In genomic region chr16:67653131-67654068, GRCh38 we compare ENCODE assay signal across 1 cellular context.
A peak's percentile ranks its signal among the peaks of the same experiment; 100 is the strongest.
TF ChIP-seq lines count a peak whose summit lies in the region.

No MANE protein-coding gene starts in this region.

TF ChIP-seq in HEK293, 187 proteins besides CTCF, POLR2A, EP300 and RAD21 (continued from another document and continues in another):
- TF ChIP-seq PRDM2 (tag by site-specific recombination; IDR thresholded peaks at IDR 0.05; ENCODE audit: borderline replicate concordance) (0 out of 2 replicates have a peak, but pooled peaks have one; percentile 41), ZNF473 (tag by site-specific recombination; IDR thresholded peaks at IDR 0.05) (no peak), ZNF449 (tag by site-specific recombination; IDR thresholded peaks at IDR 0.05) (no peak), ZNF239 (tag by site-specific recombination; IDR thresholded peaks at IDR 0.05) (no peak), PRDM1 (tag by site-specific recombination; IDR thresholded peaks at IDR 0.05) (no peak), ZBTB44 (tag by site-specific recombination; IDR thresholded peaks at IDR 0.05) (no peak), ZBTB17 (tag by site-specific recombination; IDR thresholded peaks at IDR 0.05) (no peak), ZBTB26 (tag by site-specific recombination; optimal IDR thresholded peaks at IDR 0.05) (peak; percentile 77), ZNF148 (tag by site-specific recombination; IDR thresholded peaks at IDR 0.05; ENCODE audit: borderline replicate concordance) (no peak), ZFP69B (tag by site-specific recombination; IDR thresholded peaks at IDR 0.05) (no peak), ZNF768 (tag by site-specific recombination; IDR thresholded peaks at IDR 0.05) (no peak), ZNF561 (tag by site-specific recombination; IDR thresholded peaks at IDR 0.05; ENCODE audit: borderline replicate concordance) (0 out of 2 replicates have a peak, but pooled peaks have one; percentile 33), ZNF830 (tag by site-specific recombination; IDR thresholded peaks at IDR 0.05; ENCODE audit: low read depth) (no peak), ZNF580 (tag by site-specific recombination; IDR thresholded peaks at IDR 0.05) (no peak), ZNF513 (tag by site-specific recombination; IDR thresholded peaks at IDR 0.05) (no peak), ZNF544 (tag by site-specific recombination; IDR thresholded peaks at IDR 0.05) (no peak), ZNF596 (tag by site-specific recombination; IDR thresholded peaks at IDR 0.05) (no peak), ZNF174 (tag by site-specific recombination; IDR thresholded peaks at IDR 0.05) (no peak), SCRT2 (tag by site-specific recombination; IDR thresholded peaks at IDR 0.05) (no peak), ZNF10 (tag by site-specific recombination; IDR thresholded peaks at IDR 0.05) (no peak), ZBTB21 (tag by site-specific recombination; IDR thresholded peaks at IDR 0.05) (no peak), ZNF366 (tag by site-specific recombination; conservative IDR thresholded peaks at IDR 0.05) (no peak), FEZF1 (tag by site-specific recombination; IDR thresholded peaks at IDR 0.05) (no peak), ZNF280C (tag by site-specific recombination; IDR thresholded peaks at IDR 0.05) (no peak), ZNF510 (tag by site-specific recombination; IDR thresholded peaks at IDR 0.05; ENCODE audit: insufficient replicate concordance) (no peak), ZNF184 (tag by site-specific recombination; IDR thresholded peaks at IDR 0.05) (no peak), KLF10 (tag by site-specific recombination; IDR thresholded peaks at IDR 0.05) (no peak), ZBTB20 (tag by site-specific recombination; IDR thresholded peaks at IDR 0.05) (peak; percentile 44; the same call in 1 of the 2 replicates), GLIS2 (tag by site-specific recombination; IDR thresholded peaks at IDR 0.05) (peak; percentile 86), ZNF704 (tag by site-specific recombination; IDR thresholded peaks at IDR 0.05) (no peak), HOXA7 (CRISPR knock-in tag; IDR thresholded peaks at IDR 0.05; ENCODE audit: borderline replicate concordance) (no peak), ZNF2 (tag by site-specific recombination; IDR thresholded peaks at IDR 0.05) (no peak), ZNF701 (tag by site-specific recombination; IDR thresholded peaks at IDR 0.05) (no peak), ZNF223 (tag by site-specific recombination; IDR thresholded peaks at IDR 0.05) (no peak), ZNF302 (tag by site-specific recombination; IDR thresholded peaks at IDR 0.05; ENCODE audit: low read depth) (no peak), BCL6B (tag by site-specific recombination; IDR thresholded peaks at IDR 0.05) (no peak), ZNF157 (tag by site-specific recombination; IDR thresholded peaks at IDR 0.05) (no peak), ZNF791 (tag by site-specific recombination; IDR thresholded peaks at IDR 0.05) (no peak), ZSCAN18 (tag by site-specific recombination; IDR thresholded peaks at IDR 0.05) (no peak), ZNF423 (tag by site-specific recombination; IDR thresholded peaks at IDR 0.05) (no peak), ZNF292 (tag by site-specific recombination; IDR thresholded peaks at IDR 0.05; ENCODE audit: borderline replicate concordance, low read depth) (no peak)
